1 cellular context compared by ENCODE assay signal in the genomic region with DNA sequence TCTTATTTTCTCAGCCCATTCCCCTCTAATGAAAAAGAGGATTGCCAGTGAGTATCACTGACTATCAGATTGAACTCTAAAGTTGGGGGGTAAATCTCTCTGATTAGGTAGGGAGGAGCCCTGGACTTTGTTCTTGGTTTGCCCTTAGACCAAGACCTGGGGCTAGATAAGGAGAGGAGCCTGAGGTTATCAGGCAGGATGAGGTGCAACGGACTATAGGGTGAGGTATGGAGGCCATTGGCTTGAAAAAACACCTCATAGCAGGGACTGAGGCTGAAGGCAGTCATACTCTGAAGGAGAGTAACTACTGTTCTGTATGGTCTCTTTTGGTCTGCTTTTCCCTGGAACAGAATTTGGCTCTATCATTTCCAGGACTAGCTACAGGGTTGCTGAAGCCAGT.
TF ChIP-seq lines count a peak whose summit lies in the region.

No MANE protein-coding gene starts in this region.

TF ChIP-seq in A549, 52 proteins besides CTCF, POLR2A, EP300 and RAD21:
- TF ChIP-seq CEBPB (IDR thresholded peaks at IDR 0.05), result no peak
- TF ChIP-seq NPAS2 (CRISPR knock-in tag; IDR thresholded peaks at IDR 0.05; ENCODE audit: borderline replicate concordance), result no peak
- TF ChIP-seq USF2 (IDR thresholded peaks at IDR 0.05), result no peak
- TF ChIP-seq FOSL2 (IDR thresholded peaks at IDR 0.05), result no peak
- TF ChIP-seq FOSL2 (CRISPR knock-in tag; IDR thresholded peaks at IDR 0.05), result no peak
- no peak for TF ChIP-seq NFE2L2 (conservative IDR thresholded peaks at IDR 0.05; ENCODE audit: low read length)
- no peak for TF ChIP-seq ESRRA (IDR thresholded peaks at IDR 0.05; ENCODE audit: borderline replicate concordance, low read length)
- no peak for TF ChIP-seq FOSB (CRISPR knock-in tag; IDR thresholded peaks at IDR 0.05)
- TF ChIP-seq ELK1 (IDR thresholded peaks at IDR 0.05; ENCODE audit: low read depth, low read length), result no peak
- TF ChIP-seq RNF2 (IDR thresholded peaks at IDR 0.05; ENCODE audit: borderline replicate concordance, low read depth), result no peak
- TF ChIP-seq MYC (IDR thresholded peaks at IDR 0.05; ENCODE audit: borderline replicate concordance, low read length), result no peak
- no peak for TF ChIP-seq ZC3H11A (IDR thresholded peaks at IDR 0.05)
- TF ChIP-seq HMGXB4 (CRISPR knock-in tag; IDR thresholded peaks at IDR 0.05; ENCODE audit: borderline replicate concordance), result no peak
- no peak for TF ChIP-seq ATOH8 (CRISPR knock-in tag; IDR thresholded peaks at IDR 0.05; ENCODE audit: low read depth)
- TF ChIP-seq KDM5A (IDR thresholded peaks at IDR 0.05), result no peak
- no peak for TF ChIP-seq HEYL (CRISPR knock-in tag; IDR thresholded peaks at IDR 0.05)
- TF ChIP-seq, protein P1, sequence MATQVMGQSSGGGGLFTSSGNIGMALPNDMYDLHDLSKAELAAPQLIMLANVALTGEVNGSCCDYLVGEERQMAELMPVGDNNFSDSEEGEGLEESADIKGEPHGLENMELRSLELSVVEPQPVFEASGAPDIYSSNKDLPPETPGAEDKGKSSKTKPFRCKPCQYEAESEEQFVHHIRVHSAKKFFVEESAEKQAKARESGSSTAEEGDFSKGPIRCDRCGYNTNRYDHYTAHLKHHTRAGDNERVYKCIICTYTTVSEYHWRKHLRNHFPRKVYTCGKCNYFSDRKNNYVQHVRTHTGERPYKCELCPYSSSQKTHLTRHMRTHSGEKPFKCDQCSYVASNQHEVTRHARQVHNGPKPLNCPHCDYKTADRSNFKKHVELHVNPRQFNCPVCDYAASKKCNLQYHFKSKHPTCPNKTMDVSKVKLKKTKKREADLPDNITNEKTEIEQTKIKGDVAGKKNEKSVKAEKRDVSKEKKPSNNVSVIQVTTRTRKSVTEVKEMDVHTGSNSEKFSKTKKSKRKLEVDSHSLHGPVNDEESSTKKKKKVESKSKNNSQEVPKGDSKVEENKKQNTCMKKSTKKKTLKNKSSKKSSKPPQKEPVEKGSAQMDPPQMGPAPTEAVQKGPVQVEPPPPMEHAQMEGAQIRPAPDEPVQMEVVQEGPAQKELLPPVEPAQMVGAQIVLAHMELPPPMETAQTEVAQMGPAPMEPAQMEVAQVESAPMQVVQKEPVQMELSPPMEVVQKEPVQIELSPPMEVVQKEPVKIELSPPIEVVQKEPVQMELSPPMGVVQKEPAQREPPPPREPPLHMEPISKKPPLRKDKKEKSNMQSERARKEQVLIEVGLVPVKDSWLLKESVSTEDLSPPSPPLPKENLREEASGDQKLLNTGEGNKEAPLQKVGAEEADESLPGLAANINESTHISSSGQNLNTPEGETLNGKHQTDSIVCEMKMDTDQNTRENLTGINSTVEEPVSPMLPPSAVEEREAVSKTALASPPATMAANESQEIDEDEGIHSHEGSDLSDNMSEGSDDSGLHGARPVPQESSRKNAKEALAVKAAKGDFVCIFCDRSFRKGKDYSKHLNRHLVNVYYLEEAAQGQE (IDR thresholded peaks at IDR 0.05), result no peak
- TF ChIP-seq RARB (CRISPR knock-in tag; IDR thresholded peaks at IDR 0.05), result no peak
- no peak for TF ChIP-seq PHF8 (IDR thresholded peaks at IDR 0.05; ENCODE audit: borderline replicate concordance, low read depth)
- TF ChIP-seq EHF (CRISPR knock-in tag; IDR thresholded peaks at IDR 0.05), result no peak
